24 cellular contexts compared by ENCODE assay signal in the genomic region with DNA sequence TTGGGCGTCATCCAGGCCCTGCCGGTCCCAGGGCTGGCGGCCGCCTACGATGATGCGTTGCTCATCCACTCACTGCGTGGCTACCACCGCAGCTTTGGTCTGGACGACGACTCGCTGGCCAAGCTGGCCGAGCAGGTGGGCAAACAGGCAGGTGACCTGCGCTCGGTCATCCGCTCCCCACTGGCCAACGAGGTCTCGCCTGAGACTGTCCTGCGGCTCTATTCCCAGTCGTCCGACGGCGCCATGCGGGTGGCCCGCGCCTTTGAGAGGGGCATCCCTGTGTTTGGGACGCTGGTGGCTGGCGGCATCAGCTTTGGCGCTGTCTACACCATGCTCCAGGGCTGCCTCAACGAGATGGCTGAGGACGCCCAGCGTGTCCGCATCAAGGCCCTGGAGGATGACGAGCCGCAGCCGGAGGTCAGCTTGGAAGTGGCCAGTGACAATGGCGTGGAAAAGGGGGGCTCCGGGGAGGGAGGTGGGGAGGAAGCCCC. TPM values are rescaled to one million over a fixed set of nuclear protein-coding genes. Genes with fewer than 3 reads are reported as not detected.
DNase-seq lines count a peak whose midpoint lies in the region; ATAC-seq, FAIRE-seq and TF ChIP-seq lines count a peak whose summit lies in the region.
"Had no signal": no experiment of that assay in that cellular context is flagged by ENCODE, and none has a peak within 500 bp of the region (broad histone marks: within the 10 kb centered on the region; RNA-seq: fewer than 3 reads in every experiment).

No MANE protein-coding gene starts in this region.

- no peaks in the 10 kb centered on the region for H3K23me2 ChIP-seq in H1 (ENCODE audit: low read depth, low read length)

- DNase-seq in IMR-90 (no peak), H1 (ENCODE audit: low read depth in 1 of 2, low spot score in 2 of 2) (no peak), testis (no peak), cortex of kidney (lab: John Stamatoyannopoulos, UW) (no peak)
- no peak for DNase-seq in activated T-helper 1 cell treated with anti-CD3 and anti-CD28 coated beads, Interleukin-12 subunit alpha, Interleukin-12 subunit beta, Interleukin-2, Interleukin-4 antibody, amounts not matched to agents 30 ng/mL and 10 ng/mL and 1 ng/mL, durations not matched to agents 14 hours and 24 hours and 36 hours (ENCODE audit: low spot score)
- no peak for DNase-seq in activated T-cell treated with anti-CD3 and anti-CD28 coated beads, Interleukin-2, amount 50 U/mL, for 24 hours
- DNase-seq: 8988T; ACHN; AML-193; BE2C; CD4-positive, alpha-beta T cell; CD8-positive, alpha-beta memory T cell; DMS 273 treated with DMSO at 0.1 percent for 48 hours; DND-41; GOT3; H7; HCEC 1CT had no signal

- no peaks in the 10 kb centered on the region for H3K9me3 ChIP-seq in IMR-90 (ENCODE audit: control insufficient read depth, insufficient read depth, low read length)
- H3K9me3 ChIP-seq in H1 (ENCODE audit: insufficient read depth in 2 of 2, low read depth in 1 of 2, low read length in 1 of 2), result no peaks in the 10 kb centered on the region
- no peaks in the 10 kb centered on the region for H3K9me3 ChIP-seq in testis
- H3K9me3 ChIP-seq: A549; BE2C; BLaER1 treated with 17β-estradiol and CSF1 and Interleukin-3, amounts not matched to agents 10 nM and 100 nM had no signal

- H3K56ac ChIP-seq in IMR-90 (ENCODE audit: extremely low read depth, insufficient read depth, low read length) (no peak overlapping the region), H1 (replicated peaks; ENCODE audit: insufficient read length, low read depth, low read length) (no peak overlapping the region)

- TF ChIP-seq RAD21 in IMR-90 (IDR thresholded peaks at IDR 0.05; ENCODE audit: low read length) (no peak), H1 (IDR thresholded peaks at IDR 0.05 in 1 of 2, conservative IDR thresholded peaks at IDR 0.05 in 1 of 2; ENCODE audit: low read depth in 2 of 2, low read length in 2 of 2) (no peak)

- in situ Hi-C loops in IMR-90 (cut with MboI; ENCODE audit: low sequenced_read_pairs), result no loop called here

- H4K91ac ChIP-seq in IMR-90 (ENCODE audit: insufficient read depth, low read depth, low read length) (no peak overlapping the region), H1 (replicated peaks; ENCODE audit: insufficient read length, low read length) (no peak overlapping the region)

- H3K27ac ChIP-seq in IMR-90 (ENCODE audit: insufficient read depth, low read length) (no peak overlapping the region), H1 (ENCODE audit: low read depth, low read length) (no peak overlapping the region), testis (no peak overlapping the region)
- H3K27ac ChIP-seq: BLaER1 treated with 17β-estradiol and CSF1 and Interleukin-3, amounts not matched to agents 10 nM and 100 nM had no signal

- TF ChIP-seq CTCF in IMR-90 (conservative IDR thresholded peaks at IDR 0.05; ENCODE audit: low read depth, low read length) (no peak), H1 (IDR thresholded peaks at IDR 0.05; ENCODE audit: control extremely low read depth in 1 of 3, insufficient read depth in 1 of 3, low read depth in 1 of 3, low read length in 3 of 3) (no peak), testis (IDR thresholded peaks at IDR 0.05) (no peak)

- H3K4ac ChIP-seq in IMR-90 (ENCODE audit: low read depth, low read length), result no peak overlapping the region
- no peak overlapping the region for H3K4ac ChIP-seq in H1 (replicated peaks; ENCODE audit: insufficient read length, low read depth, low read length)

- TF ChIP-seq EP300 in H1 (IDR thresholded peaks at IDR 0.05; ENCODE audit: borderline replicate concordance in 1 of 2, low read depth in 2 of 2, low read length in 2 of 2), result no peak

- dilution Hi-C loops in IMR-90 (cut with HindIII; ENCODE audit: low sequenced_read_pairs, unreplicated experiment), result no loop called here

- CTCF ChIA-PET in IMR-90 (lab: Yijun Ruan, JAX) (no interaction called here), H1 (lab: Charles Lee; ENCODE audit: partially characterized antibody) (interaction anchor here (0.9 to 1.2 kb wide), 4 partner anchors 43 to 74 kb away, joined by 3 to 4 read pairs (median 3); no protein-coding TSS in a partner anchor)

- no peak overlapping the region for H2AK9ac ChIP-seq in IMR-90 (replicated peaks; ENCODE audit: low read depth, low read length, poor library complexity)

- H2AFZ ChIP-seq in IMR-90 (replicated peaks; ENCODE audit: low read length, poor library complexity) (peak overlapping the region; percentile 32), H1 (ENCODE audit: low read length) (no peak overlapping the region)

- no peaks in the 10 kb centered on the region for H3K36me3 Mint-ChIP-seq in activated T-helper 1 cell treated with anti-CD3 and anti-CD28 coated beads, Interleukin-12 subunit alpha, Interleukin-12 subunit beta, Interleukin-2, Interleukin-4 antibody, amounts not matched to agents 30 ng/mL and 10 ng/mL and 1 ng/mL, durations not matched to agents 14 hours and 24 hours and 36 hours (ENCODE audit: low read depth)
- no peaks in the 10 kb centered on the region for H3K36me3 Mint-ChIP-seq in activated T-cell treated with anti-CD3 and anti-CD28 coated beads, Interleukin-2, amount 50 U/mL, for 24 hours (ENCODE audit: low read depth)
- H3K36me3 Mint-ChIP-seq: CD14-positive monocyte; CD8-positive, alpha-beta memory T cell had no signal

- no peak for TF ChIP-seq POLR2A in IMR-90 (IDR thresholded peaks at IDR 0.05; ENCODE audit: low read depth, low read length)
- TF ChIP-seq POLR2A in H1 (IDR thresholded peaks at IDR 0.05; ENCODE audit: control extremely low read depth in 1 of 2, low read depth in 2 of 2, low read length in 2 of 2), result no peak
- TF ChIP-seq POLR2A in testis (IDR thresholded peaks at IDR 0.05), result no peak

- H3K23ac ChIP-seq in IMR-90 (ENCODE audit: low read depth, low read length) (no peak overlapping the region), H1 (ENCODE audit: insufficient read length) (no peak overlapping the region)

- POLR2A ChIA-PET in IMR-90 (lab: Charles Lee; ENCODE audit: unreplicated experiment) (no interaction called here), H1 (lab: Charles Lee; ENCODE audit: partially characterized antibody) (no interaction called here)

- peak overlapping the region; percentile 23 for H3K27ac Mint-ChIP-seq in activated T-helper 1 cell treated with anti-CD3 and anti-CD28 coated beads, Interleukin-12 subunit alpha, Interleukin-12 subunit beta, Interleukin-2, Interleukin-4 antibody, amounts not matched to agents 30 ng/mL and 10 ng/mL and 1 ng/mL, durations not matched to agents 14 hours and 24 hours and 36 hours
- no peak overlapping the region for H3K27ac Mint-ChIP-seq in activated T-cell treated with anti-CD3 and anti-CD28 coated beads, Interleukin-2, amount 50 U/mL, for 24 hours
- H3K27ac Mint-ChIP-seq: CD14-positive monocyte; CD4-positive, alpha-beta T cell; CD8-positive, alpha-beta memory T cell had no signal

- H3K4me3 ChIP-seq in IMR-90 (ENCODE audit: insufficient read depth, low read depth, low read length), result no peak overlapping the region
- no peak overlapping the region for H3K4me3 ChIP-seq in H1 (ENCODE audit: extremely low read depth in 1 of 4, insufficient read depth in 2 of 4, low read depth in 3 of 4, low read length in 4 of 4)
- no peak overlapping the region for H3K4me3 ChIP-seq in testis
- H3K4me3 ChIP-seq: A549; BLaER1 treated with 17β-estradiol and CSF1 and Interleukin-3, amounts not matched to agents 10 nM and 100 nM had no signal

- no peak overlapping the region for H2AK5ac ChIP-seq in IMR-90 (ENCODE audit: low read depth, low read length)
- no peak overlapping the region for H2AK5ac ChIP-seq in H1 (ENCODE audit: low read depth, low read length)

- no peak overlapping the region for H3K4me3 Mint-ChIP-seq in activated T-helper 1 cell treated with anti-CD3 and anti-CD28 coated beads, Interleukin-12 subunit alpha, Interleukin-12 subunit beta, Interleukin-2, Interleukin-4 antibody, amounts not matched to agents 30 ng/mL and 10 ng/mL and 1 ng/mL, durations not matched to agents 14 hours and 24 hours and 36 hours
- H3K4me3 Mint-ChIP-seq in activated T-cell treated with anti-CD3 and anti-CD28 coated beads, Interleukin-2, amount 50 U/mL, for 24 hours, result no peak overlapping the region
- H3K4me3 Mint-ChIP-seq: CD14-positive monocyte; CD4-positive, alpha-beta T cell; CD8-positive, alpha-beta memory T cell had no signal

- no peaks in the 10 kb centered on the region for H3K4me1 ChIP-seq in IMR-90 (ENCODE audit: control insufficient read depth, insufficient read depth, low read length)
- H3K4me1 ChIP-seq in H1 (replicated peaks in 1 of 4; ENCODE audit: control insufficient read depth in 3 of 4, insufficient read depth in 4 of 4, low read length in 3 of 4), result no peaks in the 10 kb centered on the region
- H3K4me1 ChIP-seq in testis, result no peaks in the 10 kb centered on the region
- H3K4me1 ChIP-seq: A549, BE2C had no signal

- H3K79me1 ChIP-seq in IMR-90 (ENCODE audit: low read depth in 1 of 2, low read length in 2 of 2) (no peaks in the 10 kb centered on the region), H1 (ENCODE audit: low read depth, low read length) (no peaks in the 10 kb centered on the region)

- H2BK20ac ChIP-seq in IMR-90 (ENCODE audit: low read depth, low read length) (no peak overlapping the region), H1 (ENCODE audit: low read length) (no peak overlapping the region)

- H3K27me3 Mint-ChIP-seq in activated T-helper 1 cell treated with anti-CD3 and anti-CD28 coated beads, Interleukin-12 subunit alpha, Interleukin-12 subunit beta, Interleukin-2, Interleukin-4 antibody, amounts not matched to agents 30 ng/mL and 10 ng/mL and 1 ng/mL, durations not matched to agents 14 hours and 24 hours and 36 hours (ENCODE audit: insufficient read depth), result no peaks in the 10 kb centered on the region
- peaks cover 11% of the 10 kb centered on the region for H3K27me3 Mint-ChIP-seq in activated T-cell treated with anti-CD3 and anti-CD28 coated beads, Interleukin-2, amount 50 U/mL, for 24 hours

- no peaks in the 10 kb centered on the region for H3K4me1 Mint-ChIP-seq in activated T-helper 1 cell treated with anti-CD3 and anti-CD28 coated beads, Interleukin-12 subunit alpha, Interleukin-12 subunit beta, Interleukin-2, Interleukin-4 antibody, amounts not matched to agents 30 ng/mL and 10 ng/mL and 1 ng/mL, durations not matched to agents 14 hours and 24 hours and 36 hours (ENCODE audit: low read depth)
- peaks cover 2% of the 10 kb centered on the region for H3K4me1 Mint-ChIP-seq in activated T-cell treated with anti-CD3 and anti-CD28 coated beads, Interleukin-2, amount 50 U/mL, for 24 hours (ENCODE audit: low read depth)
- H3K4me1 Mint-ChIP-seq: CD8-positive, alpha-beta memory T cell had no signal

- H3K27me3 ChIP-seq in IMR-90 (ENCODE audit: control insufficient read depth, insufficient read depth, low read length) (no peaks in the 10 kb centered on the region), H1 (replicated peaks in 1 of 4; ENCODE audit: control insufficient read depth in 3 of 4, extremely low read depth in 1 of 4, insufficient read depth in 3 of 4, low read length in 3 of 4) (no peaks in the 10 kb centered on the region), testis (no peaks in the 10 kb centered on the region)
- H3K27me3 ChIP-seq: BE2C; BLaER1 treated with 17β-estradiol and CSF1 and Interleukin-3, amounts not matched to agents 10 nM and 100 nM had no signal

- no peaks in the 10 kb centered on the region for H3K9me1 ChIP-seq in IMR-90 (ENCODE audit: insufficient read depth, low read length)

- no peak for ATAC-seq in IMR-90 (ENCODE audit: low read depth)
- ATAC-seq: A549 had no signal

- no peak overlapping the region for H2BK12ac ChIP-seq in H1 (ENCODE audit: low read depth, low read length)

- BruUV-seq in IMR-90 (replicated peaks; lab: Mats Ljungman, UMichigan), result no TSS peak

- no peaks in the 10 kb centered on the region for H3K9me3 Mint-ChIP-seq in activated T-helper 1 cell treated with anti-CD3 and anti-CD28 coated beads, Interleukin-12 subunit alpha, Interleukin-12 subunit beta, Interleukin-2, Interleukin-4 antibody, amounts not matched to agents 30 ng/mL and 10 ng/mL and 1 ng/mL, durations not matched to agents 14 hours and 24 hours and 36 hours
- H3K9me3 Mint-ChIP-seq in activated T-cell treated with anti-CD3 and anti-CD28 coated beads, Interleukin-2, amount 50 U/mL, for 24 hours, result no peaks in the 10 kb centered on the region
- H3K9me3 Mint-ChIP-seq: CD4-positive, alpha-beta T cell; CD8-positive, alpha-beta memory T cell had no signal

- no peak overlapping the region for H4K5ac ChIP-seq in IMR-90 (ENCODE audit: low read depth, low read length)
- no peak overlapping the region for H4K5ac ChIP-seq in H1 (ENCODE audit: insufficient read length, low read depth, low read length)

- H4K20me1 ChIP-seq in IMR-90 (ENCODE audit: insufficient read depth, low read length), result no peaks in the 10 kb centered on the region
- no peaks in the 10 kb centered on the region for H4K20me1 ChIP-seq in H1 (replicated peaks in 1 of 2; ENCODE audit: control insufficient read depth in 1 of 2, insufficient read depth in 2 of 2, low read length in 2 of 2)
- H4K20me1 ChIP-seq: BLaER1 treated with 17β-estradiol and CSF1 and Interleukin-3, amounts not matched to agents 10 nM and 100 nM had no signal

- H3K4me2 ChIP-seq in IMR-90 (ENCODE audit: low read depth, low read length), result no peak overlapping the region
- H3K4me2 ChIP-seq in H1 (ENCODE audit: insufficient read depth in 1 of 2, low read depth in 2 of 2, low read length in 2 of 2), result no peak overlapping the region
- H3K4me2 ChIP-seq: A549; BLaER1 treated with 17β-estradiol and CSF1 and Interleukin-3, amounts not matched to agents 10 nM and 100 nM had no signal

- no peaks in the 10 kb centered on the region for H3K79me2 ChIP-seq in H1 (ENCODE audit: control insufficient read depth in 1 of 2, insufficient read depth in 2 of 2, low read length in 2 of 2)

- no peak overlapping the region for H4K8ac ChIP-seq in IMR-90 (ENCODE audit: low read depth in 2 of 2, low read length in 2 of 2)
- peak overlapping the region; percentile 79; the same call in 1 of the 2 replicates for H4K8ac ChIP-seq in H1 (ENCODE audit: extremely low read depth, insufficient read depth, low read length)

- H2BK120ac ChIP-seq in IMR-90 (ENCODE audit: low read depth, low read length), result no peak overlapping the region
- H2BK120ac ChIP-seq in H1 (replicated peaks; ENCODE audit: low read depth, low read length), result no peak overlapping the region

- no peak overlapping the region for H2BK5ac ChIP-seq in IMR-90 (ENCODE audit: low read depth, low read length, poor library complexity, severe bottlenecking)
- H2BK5ac ChIP-seq in H1 (ENCODE audit: low read depth, low read length), result no peak overlapping the region; the same call in 1 of the 2 replicates

- no peak for FAIRE-seq in H1 (lab: Jason Lieb, UNC)
- FAIRE-seq: A549, D721Med, G401.6, GM12892, GM19239 had no signal

- H3K18ac ChIP-seq in IMR-90 (ENCODE audit: low read depth, low read length) (no peak overlapping the region), H1 (ENCODE audit: extremely low read depth, low read length) (no peak overlapping the region)

- no peak overlapping the region for H3K9ac ChIP-seq in IMR-90 (ENCODE audit: low read depth, low read length)
- no peak overlapping the region for H3K9ac ChIP-seq in H1 (replicated peaks in 1 of 4; ENCODE audit: extremely low read depth in 1 of 4, low read depth in 3 of 4, low read length in 3 of 4)
- H3K9ac ChIP-seq: BLaER1 treated with 17β-estradiol and CSF1 and Interleukin-3, amounts not matched to agents 10 nM and 100 nM had no signal

- H3K36me3 ChIP-seq in IMR-90 (ENCODE audit: control insufficient read depth, insufficient read depth, low read length) (no peaks in the 10 kb centered on the region), H1 (ENCODE audit: control insufficient read depth in 2 of 4, insufficient read depth in 4 of 4, low read length in 3 of 4) (no peaks in the 10 kb centered on the region), testis (ENCODE audit: low read depth, missing control alignments) (no peaks in the 10 kb centered on the region)
- H3K36me3 ChIP-seq: BE2C; BLaER1 treated with 17β-estradiol and CSF1 and Interleukin-3, amounts not matched to agents 10 nM and 100 nM had no signal

- H2BK15ac ChIP-seq in IMR-90 (ENCODE audit: low read depth, low read length), result no peak overlapping the region
- no peak overlapping the region for H2BK15ac ChIP-seq in H1 (ENCODE audit: low read length)

- no peak overlapping the region for H3K14ac ChIP-seq in IMR-90 (replicated peaks; ENCODE audit: low read depth, low read length)
- no peak overlapping the region for H3K14ac ChIP-seq in H1 (ENCODE audit: insufficient read length)

- intact Hi-C loops in IMR-90 (cut with micrococcal nuclease), result no loop called here
- intact Hi-C loops in activated T-helper 1 cell treated with anti-CD3 and anti-CD28 coated beads, Interleukin-12 subunit alpha, Interleukin-12 subunit beta, Interleukin-2, Interleukin-4 antibody, amounts not matched to agents 30 ng/mL and 10 ng/mL and 1 ng/mL, durations not matched to agents 14 hours and 24 hours and 36 hours (cut with micrococcal nuclease), result no loop called here
- intact Hi-C loops in testis (cut with DNase I; ENCODE audit: low total_unique reads), result no loop called here

- WGBS in IMR-90 (ENCODE audit: extremely low coverage in 2 of 2, insufficient read length in 1 of 2), 2 experiments, result 95% methylated on average over 11 of the region's 37 CpGs; no CpG with 5 or more reads in 1 of the 2 experiments
- WGBS in H1 (ENCODE audit: extremely low coverage in 1 of 2, insufficient coverage in 1 of 2, insufficient read length in 1 of 2, insufficient replicate concordance in 2 of 2, low coverage in 1 of 2, low lambda C conversion rate in 2 of 2, missing lambda C conversion rate in 1 of 2), 2 experiments, result 93% methylated on average over 33 of the region's 37 CpGs; no CpG with 5 or more reads in 1 of the 2 experiments
- 93 to 95% methylated on average over 19 to 36 of the region's 37 CpGs for WGBS in testis, 2 donors

RNA-seq across cellular contexts. Expression of a gene that starts 3.5 kb away (rescaled TPM):
- total RNA-seq in IMR-90 (2012; rRNA removed) (not detected in 2 replicates), testis (100 to 1,000 TPM in 1 of 2 donors, 10 to 100 TPM in 1; 97.4 to 218 TPM)
- polyA plus RNA-seq in IMR-90 (2012; rRNA removed) (not detected in 2 replicates), H1 (2011; rRNA removed) (not detected in 2 replicates), testis (ENCODE audit: insufficient read depth, low read depth, low replicate concordance) (167 TPM)
- polyA plus RNA-seq in IMR-90 (2012; cell fraction: cytosol; rRNA removed), result not detected in 2 replicates
- polyA plus RNA-seq in IMR-90 (2012; cell fraction: nucleus; rRNA removed; ENCODE audit: low replicate concordance), result not detected in 2 replicates
- not detected in 2 replicates for total RNA-seq in activated T-helper 1 cell treated with anti-CD3 and anti-CD28 coated beads, Interleukin-12 subunit alpha, Interleukin-12 subunit beta, Interleukin-2, Interleukin-4 antibody, amounts not matched to agents 30 ng/mL and 10 ng/mL and 1 ng/mL, durations not matched to agents 14 hours and 24 hours and 36 hours
- not detected in 2 replicates for total RNA-seq in H1 (2021; fragmentation: NEBNext Ultra II Directional; extraction: Animal tissue kit (Norgen Biotek cat#: 25700))
- polyA plus RNA-seq in H1 (2011; cell fraction: cytosol; rRNA removed), result not detected
- not detected for polyA plus RNA-seq in H1 (2011; cell fraction: nucleus; rRNA removed)
- not detected in 4 replicates for polyA plus RNA-seq in H1 (2012, experiment 1 of 2)
- not detected for polyA plus RNA-seq in H1 (2012, experiment 2 of 2)
- polyA plus RNA-seq in H1 (2013, experiment 1 of 2), result not detected
- polyA plus RNA-seq in H1 (2013, experiment 2 of 2), result 0.06 TPM
- polyA minus RNA-seq in H1 (2011; rRNA and poly(A)+ RNA removed), result not detected in 2 replicates
- polyA minus RNA-seq in H1 (2011; cell fraction: cytosol; rRNA and poly(A)+ RNA removed), result not detected
- not detected for polyA minus RNA-seq in H1 (2011; cell fraction: nucleus; rRNA and poly(A)+ RNA removed)
- total RNA-seq: CD4-positive, alpha-beta T cell; CD8-positive, alpha-beta memory T cell; H7 had no signal
- polyA plus RNA-seq: A549; CD14-positive monocyte; CD8-positive, alpha-beta memory T cell had no signal

RNA-seq across cellular contexts. Expression of a gene that starts 35.3 kb away (rescaled TPM):
- total RNA-seq in IMR-90 (2012; rRNA removed), result 4.8 and 5.8 TPM in 2 replicates
- 21.4 and 24.3 TPM in 2 replicates for polyA plus RNA-seq in IMR-90 (2012; rRNA removed)
- polyA plus RNA-seq in IMR-90 (2012; cell fraction: cytosol; rRNA removed), result 8.3 and 9.1 TPM in 2 replicates
- polyA plus RNA-seq in IMR-90 (2012; cell fraction: nucleus; rRNA removed; ENCODE audit: low replicate concordance), result 60.7 and 76.3 TPM in 2 replicates
- 86.6 and 89.2 TPM in 2 replicates for total RNA-seq in activated T-helper 1 cell treated with anti-CD3 and anti-CD28 coated beads, Interleukin-12 subunit alpha, Interleukin-12 subunit beta, Interleukin-2, Interleukin-4 antibody, amounts not matched to agents 30 ng/mL and 10 ng/mL and 1 ng/mL, durations not matched to agents 14 hours and 24 hours and 36 hours
- total RNA-seq in H1 (2021; fragmentation: NEBNext Ultra II Directional; extraction: Animal tissue kit (Norgen Biotek cat#: 25700)), result 28.7 and 34.0 TPM in 2 replicates
- 20.4 and 25.6 TPM in 2 replicates for polyA plus RNA-seq in H1 (2011; rRNA removed)
- polyA plus RNA-seq in H1 (2011; cell fraction: cytosol; rRNA removed), result 16.5 TPM
- polyA plus RNA-seq in H1 (2011; cell fraction: nucleus; rRNA removed), result 50.0 TPM
- 21.5 to 33.3 TPM (median 28.7 TPM) in 4 replicates for polyA plus RNA-seq in H1 (2012, experiment 1 of 2)
- polyA plus RNA-seq in H1 (2012, experiment 2 of 2), result 14.0 TPM
- polyA plus RNA-seq in H1 (2013, experiment 1 of 2), result 13.1 TPM
- 12.1 TPM for polyA plus RNA-seq in H1 (2013, experiment 2 of 2)
- polyA minus RNA-seq in H1 (2011; rRNA and poly(A)+ RNA removed), result 13.7 and 13.8 TPM in 2 replicates
- 12.5 TPM for polyA minus RNA-seq in H1 (2011; cell fraction: cytosol; rRNA and poly(A)+ RNA removed)
- 15.1 TPM for polyA minus RNA-seq in H1 (2011; cell fraction: nucleus; rRNA and poly(A)+ RNA removed)
- 10 to 100 TPM; 65.0 to 76.8 TPM for total RNA-seq in testis
- 144 TPM for polyA plus RNA-seq in testis (ENCODE audit: insufficient read depth, low read depth, low replicate concordance)

RNA-seq across cellular contexts. Expression of a gene that starts 49.5 kb away (rescaled TPM):
- 112 and 115 TPM in 2 replicates for total RNA-seq in IMR-90 (2012; rRNA removed)
- 263 and 328 TPM in 2 replicates for polyA plus RNA-seq in IMR-90 (2012; rRNA removed)
- 330 and 334 TPM in 2 replicates for polyA plus RNA-seq in IMR-90 (2012; cell fraction: cytosol; rRNA removed)
- polyA plus RNA-seq in IMR-90 (2012; cell fraction: nucleus; rRNA removed; ENCODE audit: low replicate concordance), result 200 and 249 TPM in 2 replicates
- 10.9 and 12.1 TPM in 2 replicates for total RNA-seq in activated T-helper 1 cell treated with anti-CD3 and anti-CD28 coated beads, Interleukin-12 subunit alpha, Interleukin-12 subunit beta, Interleukin-2, Interleukin-4 antibody, amounts not matched to agents 30 ng/mL and 10 ng/mL and 1 ng/mL, durations not matched to agents 14 hours and 24 hours and 36 hours
- total RNA-seq in H1 (2021; fragmentation: NEBNext Ultra II Directional; extraction: Animal tissue kit (Norgen Biotek cat#: 25700)), result 22.9 and 23.0 TPM in 2 replicates
- polyA plus RNA-seq in H1 (2011; rRNA removed), result 23.4 and 29.8 TPM in 2 replicates
- polyA plus RNA-seq in H1 (2011; cell fraction: cytosol; rRNA removed), result 33.3 TPM
- 32.7 TPM for polyA plus RNA-seq in H1 (2011; cell fraction: nucleus; rRNA removed)
- 22.5 to 28.7 TPM (median 26.3 TPM) in 4 replicates for polyA plus RNA-seq in H1 (2012, experiment 1 of 2)
- polyA plus RNA-seq in H1 (2012, experiment 2 of 2), result 16.1 TPM
- 32.2 TPM for polyA plus RNA-seq in H1 (2013, experiment 1 of 2)
- 35.2 TPM for polyA plus RNA-seq in H1 (2013, experiment 2 of 2)
- polyA minus RNA-seq in H1 (2011; rRNA and poly(A)+ RNA removed), result 11.9 and 15.1 TPM in 2 replicates
- 8.6 TPM for polyA minus RNA-seq in H1 (2011; cell fraction: cytosol; rRNA and poly(A)+ RNA removed)
- polyA minus RNA-seq in H1 (2011; cell fraction: nucleus; rRNA and poly(A)+ RNA removed), result 9.9 TPM
- 1 to 10 TPM; 4.3 to 8.4 TPM for total RNA-seq in testis
- 7.3 TPM for polyA plus RNA-seq in testis (ENCODE audit: insufficient read depth, low read depth, low replicate concordance)

Comparison
In these comparisons a context has a peak if more than half of its experiments do, and no peak if none do; other contexts are left out.
1. RNA of a gene that starts 3.5 kb away (total RNA-seq): 97.4 to 218 TPM in testis; not detected in H1, not detected in IMR-90 and not detected in activated T-helper 1 cell treated with anti-CD3 and anti-CD28 coated beads, Interleukin-12 subunit alpha, Interleukin-12 subunit beta, Interleukin-2, Interleukin-4 antibody, amounts not matched to agents 30 ng/mL and 10 ng/mL and 1 ng/mL, durations not matched to agents 14 hours and 24 hours and 36 hours; every median in the first group is over 10 times any median in the second.